8 cellular contexts compared by ENCODE assay signal in the genomic region with DNA sequence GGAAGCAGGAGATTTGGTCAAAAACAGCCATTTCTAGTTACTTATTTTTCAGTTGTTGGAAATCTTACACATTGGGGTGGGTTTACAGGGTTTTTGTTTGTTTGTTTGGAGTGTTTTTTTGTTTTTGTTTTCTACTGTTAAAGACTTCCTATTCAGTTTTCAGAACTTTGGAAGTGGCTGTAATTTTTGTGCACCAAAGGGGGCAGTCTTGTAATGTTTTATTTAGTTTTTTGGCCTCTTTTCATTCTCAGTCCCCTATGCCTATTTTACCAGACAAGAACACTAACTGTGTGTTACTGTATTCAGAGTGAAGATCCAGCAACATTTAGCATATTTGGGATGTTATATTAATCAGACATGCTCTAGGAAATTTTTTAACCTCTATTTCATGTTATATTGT. TPM values are rescaled to one million over a fixed set of nuclear protein-coding genes. Genes with fewer than 3 reads are reported as not detected.
DNase-seq lines count a peak whose midpoint lies in the region; ATAC-seq and TF ChIP-seq lines count a peak whose summit lies in the region.

No MANE protein-coding gene starts in this region.

- no peak for TF ChIP-seq POLR2A in esophagus muscularis mucosa (IDR thresholded peaks at IDR 0.05; ENCODE audit: low read depth)

- H3K4me3 Mint-ChIP-seq in CD8-positive, alpha-beta T cell, result no peak overlapping the region

- no peaks in the 10 kb centered on the region for H3K27me3 ChIP-seq in esophagus muscularis mucosa
- no peaks in the 10 kb centered on the region for H3K27me3 ChIP-seq in CD8-positive, alpha-beta T cell (ENCODE audit: insufficient read depth, low read length)

- H3K4me1 ChIP-seq in esophagus muscularis mucosa, result no peaks in the 10 kb centered on the region
- H3K4me1 ChIP-seq in CD8-positive, alpha-beta T cell (ENCODE audit: insufficient read depth, low read length), result no peaks in the 10 kb centered on the region

- CTCF ChIA-PET in CD8-positive, alpha-beta T cell (lab: Charles Lee), result no interaction called here

- no peaks in the 10 kb centered on the region for H3K9me3 Mint-ChIP-seq in CD8-positive, alpha-beta T cell

- no peaks in the 10 kb centered on the region for H3K36me3 ChIP-seq in esophagus muscularis mucosa
- no peaks in the 10 kb centered on the region for H3K36me3 ChIP-seq in CD8-positive, alpha-beta T cell (ENCODE audit: insufficient read depth, low read length)

- H3K4me3 ChIP-seq in esophagus muscularis mucosa, result no peak overlapping the region
- no peak overlapping the region for H3K4me3 ChIP-seq in CD8-positive, alpha-beta T cell (ENCODE audit: low read depth, low read length)

- intact Hi-C loops in esophagus muscularis mucosa (cut with DNase I), result loop anchor here (5.0 kb wide), 1 partner anchor 45 kb away; a partner anchor contains a TSS
- intact Hi-C loops in CD8-positive, alpha-beta T cell (cut with DNase I, micrococcal nuclease), result no loop called here

- ATAC-seq in HG03196 (IDR thresholded peaks at IDR 0.05; ENCODE audit: unreplicated experiment) (no peak), HG03565 (IDR thresholded peaks at IDR 0.05; ENCODE audit: unreplicated experiment) (no peak)
- no peak for ATAC-seq in CD8-positive, alpha-beta T cell

- peak; percentile 42 for DNase-seq in NCI-H2171 treated with DMSO at 0.1 percent for 48 hours (lab: John Stamatoyannopoulos, UW)
- DNase-seq in NCI-H2171 (lab: John Stamatoyannopoulos, UW), result no peak
- peak; percentile 53 for DNase-seq in NCI-H69 (lab: John Stamatoyannopoulos, UW)
- DNase-seq in esophagus muscularis mucosa (ENCODE audit: extremely low spot score), result no peak
- peak; percentile 84 for DNase-seq in superior temporal gyrus (ENCODE audit: extremely low spot score)
- DNase-seq in CD8-positive, alpha-beta T cell, result no peak

- no peaks in the 10 kb centered on the region for H3K9me3 ChIP-seq in esophagus muscularis mucosa
- no peaks in the 10 kb centered on the region for H3K9me3 ChIP-seq in CD8-positive, alpha-beta T cell (ENCODE audit: low read length)

- no peak overlapping the region for H3K27ac Mint-ChIP-seq in CD8-positive, alpha-beta T cell

- peak; percentile 61 to 62 (median 61) for TF ChIP-seq CTCF in esophagus muscularis mucosa (IDR thresholded peaks at IDR 0.05)
- no peak for TF ChIP-seq CTCF in CD8-positive, alpha-beta T cell (IDR thresholded peaks at IDR 0.05)

- TF ChIP-seq EP300 in esophagus muscularis mucosa (IDR thresholded peaks at IDR 0.05), result no peak

- POLR2A ChIA-PET in CD8-positive, alpha-beta T cell (lab: Charles Lee), result no interaction called here

- H3K27me3 Mint-ChIP-seq in CD8-positive, alpha-beta T cell (ENCODE audit: low read depth), result peaks cover 2% of the 10 kb centered on the region

- no peaks in the 10 kb centered on the region for H3K4me1 Mint-ChIP-seq in CD8-positive, alpha-beta T cell (ENCODE audit: low read depth)

- no peaks in the 10 kb centered on the region for H3K36me3 Mint-ChIP-seq in CD8-positive, alpha-beta T cell

- no peak overlapping the region for H3K27ac ChIP-seq in esophagus muscularis mucosa (replicated peaks in 1 of 4)
- no peak overlapping the region for H3K27ac ChIP-seq in CD8-positive, alpha-beta T cell (ENCODE audit: low read depth, low read length)

RNA-seq across cellular contexts. Expression of a gene that starts 20.6 kb away (rescaled TPM):
- 100 to 1,000 TPM in 1 of 4 donors, 10 to 100 TPM in 3; 32.0 to 116 (median 41.3) TPM for total RNA-seq in esophagus muscularis mucosa
- not detected for total RNA-seq in CD8-positive, alpha-beta T cell

RNA-seq across cellular contexts. Expression of a gene that starts 43.6 kb away (rescaled TPM):
- 10 to 100 TPM; 11.6 to 27.5 (median 20.8) TPM for total RNA-seq in esophagus muscularis mucosa
- total RNA-seq in CD8-positive, alpha-beta T cell, result not detected

RNA-seq across cellular contexts. Expression of a gene that starts 46.0 kb away (rescaled TPM):
- under 1 TPM in 1 of 4 donors, not detected in 3; 0.33 TPM for total RNA-seq in esophagus muscularis mucosa
- not detected for total RNA-seq in CD8-positive, alpha-beta T cell

RNA-seq across cellular contexts. Expression of a gene that starts 46.1 kb away (rescaled TPM):
- total RNA-seq in esophagus muscularis mucosa, result not detected
- total RNA-seq in CD8-positive, alpha-beta T cell, result not detected

RNA-seq across cellular contexts. Expression of a gene that starts 58.3 kb away (rescaled TPM):
- 1 to 10 TPM in 2 of 4 donors, under 1 TPM in 1, not detected in 1; 0.42 to 2.2 (median 1.1) TPM for total RNA-seq in esophagus muscularis mucosa
- total RNA-seq in CD8-positive, alpha-beta T cell, result not detected

Comparison
In these comparisons a context has a peak if more than half of its experiments do, and no peak if none do; other contexts are left out.
1. DNase-seq: peak in NCI-H2171 treated with DMSO at 0.1 percent for 48 hours (single experiment), NCI-H69 (single experiment) and superior temporal gyrus (single experiment); none in NCI-H2171 (single experiment), esophagus muscularis mucosa (single experiment) and CD8-positive, alpha-beta T cell (0 of 7).
2. RNA of a gene that starts 20.6 kb away (total RNA-seq): 32.0 to 116 TPM in esophagus muscularis mucosa; not detected in CD8-positive, alpha-beta T cell; every median in the first group is over 10 times any median in the second.
3. RNA of a gene that starts 43.6 kb away (total RNA-seq): 11.6 to 27.5 TPM in esophagus muscularis mucosa; not detected in CD8-positive, alpha-beta T cell; every median in the first group is over 10 times any median in the second.